ENCODE assay signal across 1 cellular context in genomic region chr6:111687652-111688051, GRCh38.
TF ChIP-seq lines count a peak whose summit lies in the region.

No MANE protein-coding gene starts in this region.

TF ChIP-seq in GM23338, 12 proteins besides CTCF, POLR2A, EP300 and RAD21 (continued from another document):
- TF ChIP-seq, protein P1, sequence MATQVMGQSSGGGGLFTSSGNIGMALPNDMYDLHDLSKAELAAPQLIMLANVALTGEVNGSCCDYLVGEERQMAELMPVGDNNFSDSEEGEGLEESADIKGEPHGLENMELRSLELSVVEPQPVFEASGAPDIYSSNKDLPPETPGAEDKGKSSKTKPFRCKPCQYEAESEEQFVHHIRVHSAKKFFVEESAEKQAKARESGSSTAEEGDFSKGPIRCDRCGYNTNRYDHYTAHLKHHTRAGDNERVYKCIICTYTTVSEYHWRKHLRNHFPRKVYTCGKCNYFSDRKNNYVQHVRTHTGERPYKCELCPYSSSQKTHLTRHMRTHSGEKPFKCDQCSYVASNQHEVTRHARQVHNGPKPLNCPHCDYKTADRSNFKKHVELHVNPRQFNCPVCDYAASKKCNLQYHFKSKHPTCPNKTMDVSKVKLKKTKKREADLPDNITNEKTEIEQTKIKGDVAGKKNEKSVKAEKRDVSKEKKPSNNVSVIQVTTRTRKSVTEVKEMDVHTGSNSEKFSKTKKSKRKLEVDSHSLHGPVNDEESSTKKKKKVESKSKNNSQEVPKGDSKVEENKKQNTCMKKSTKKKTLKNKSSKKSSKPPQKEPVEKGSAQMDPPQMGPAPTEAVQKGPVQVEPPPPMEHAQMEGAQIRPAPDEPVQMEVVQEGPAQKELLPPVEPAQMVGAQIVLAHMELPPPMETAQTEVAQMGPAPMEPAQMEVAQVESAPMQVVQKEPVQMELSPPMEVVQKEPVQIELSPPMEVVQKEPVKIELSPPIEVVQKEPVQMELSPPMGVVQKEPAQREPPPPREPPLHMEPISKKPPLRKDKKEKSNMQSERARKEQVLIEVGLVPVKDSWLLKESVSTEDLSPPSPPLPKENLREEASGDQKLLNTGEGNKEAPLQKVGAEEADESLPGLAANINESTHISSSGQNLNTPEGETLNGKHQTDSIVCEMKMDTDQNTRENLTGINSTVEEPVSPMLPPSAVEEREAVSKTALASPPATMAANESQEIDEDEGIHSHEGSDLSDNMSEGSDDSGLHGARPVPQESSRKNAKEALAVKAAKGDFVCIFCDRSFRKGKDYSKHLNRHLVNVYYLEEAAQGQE (IDR thresholded peaks at IDR 0.05; ENCODE audit: unreplicated experiment) = no peak
- TF ChIP-seq STAT1 (IDR thresholded peaks at IDR 0.05; ENCODE audit: unreplicated experiment) (no peak), POLR2AphosphoS5 (IDR thresholded peaks at IDR 0.05; ENCODE audit: low read depth) (no peak), JUNB (IDR thresholded peaks at IDR 0.05; ENCODE audit: unreplicated experiment) (no peak), NANOG (IDR thresholded peaks at IDR 0.05; ENCODE audit: borderline replicate concordance) (no peak), ZNF331 (CRISPR knock-in tag; IDR thresholded peaks at IDR 0.05; ENCODE audit: low read depth) (no peak), ZNF114 (CRISPR knock-in tag; IDR thresholded peaks at IDR 0.05) (no peak), ETS1 (IDR thresholded peaks at IDR 0.05) (no peak), EZH2 (IDR thresholded peaks at IDR 0.05; ENCODE audit: low read depth, unreplicated experiment) (no peak), CREB1 (CRISPR knock-in tag; IDR thresholded peaks at IDR 0.05; ENCODE audit: low read depth) (no peak)
